19 cellular contexts compared by ENCODE assay signal in the genomic region with DNA sequence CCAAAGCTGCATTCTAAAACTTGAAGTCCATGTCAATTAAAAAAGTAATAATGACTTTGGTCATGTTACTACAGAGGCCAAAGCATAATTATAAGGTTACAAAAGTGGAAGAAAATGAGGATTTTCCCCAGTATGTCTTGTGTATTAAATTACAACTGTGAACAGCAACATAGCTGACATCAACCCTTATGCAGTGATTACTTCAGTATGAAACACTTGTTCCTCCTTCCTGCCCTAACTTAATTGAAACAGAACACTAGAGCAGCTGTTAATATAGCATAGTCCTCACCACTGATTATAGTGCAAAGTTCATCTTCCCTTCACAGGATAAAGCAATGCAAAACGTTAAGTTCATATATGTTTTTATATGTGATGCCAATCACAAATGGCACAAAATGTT.
"Had no signal": no experiment of that assay in that cellular context is flagged by ENCODE, and none has a peak within 500 bp of the region (broad histone marks: within the 10 kb centered on the region; RNA-seq: fewer than 3 reads in every experiment).

No MANE protein-coding gene starts in this region.

- H3K36me3 ChIP-seq: esophagus muscularis mucosa, thoracic aorta, upper lobe of left lung had no signal

- FAIRE-seq: astrocyte, bronchial epithelial cell, endothelial cell of umbilical vein had no signal

- DNase-seq: activated CD4-positive, alpha-beta T cell treated with anti-CD3 and anti-CD28 coated beads, Interleukin-2, amount 10 ng/mL, durations not matched to agents 24 days and 14 days; activated CD8-positive, alpha-beta memory T cell treated with anti-CD3 and anti-CD28 coated beads, Interleukin-2, amount 50 U/mL, for 4 hours; activated CD8-positive, alpha-beta T cell treated with anti-CD3 and anti-CD28 coated beads, Interleukin-2, amount 10 ng/mL, durations not matched to agents 7 days and 5 days; activated naive CD4-positive, alpha-beta T cell treated with anti-CD3 and anti-CD28 coated beads, Interleukin-2, amount 10 ng/mL, durations not matched to agents 7 days and 5 days; activated naive CD8-positive, alpha-beta T cell treated with anti-CD3 and anti-CD28 coated beads, Interleukin-2, amount 50 U/mL, for 24 hours; activated T-cell treated with anti-CD3 and anti-CD28 coated beads, Interleukin-2, amount 50 U/mL, for 4 hours; effector memory CD4-positive, alpha-beta T cell; islet precursor cell; nephron progenitor cell; nucleus accumbens; stimulated activated naive B cell treated with anti-CD40 and anti-IgM and Interleukin-4, amounts not matched to agents 10 μg/mL and 1 μg/mL and 100 μg/mL, for 72 hours; T-helper 9 cell; upper lobe of left lung had no signal

- H3K27ac ChIP-seq: esophagus muscularis mucosa, thoracic aorta had no signal

- H3K27me3 ChIP-seq: upper lobe of left lung had no signal

- H3K4me3 ChIP-seq: esophagus muscularis mucosa, lung, thoracic aorta, upper lobe of left lung had no signal

- H3K9me3 ChIP-seq: esophagus muscularis mucosa, thoracic aorta, upper lobe of left lung had no signal
